Comparison of ENCODE assay signal across 13 cellular contexts in the genomic region with DNA sequence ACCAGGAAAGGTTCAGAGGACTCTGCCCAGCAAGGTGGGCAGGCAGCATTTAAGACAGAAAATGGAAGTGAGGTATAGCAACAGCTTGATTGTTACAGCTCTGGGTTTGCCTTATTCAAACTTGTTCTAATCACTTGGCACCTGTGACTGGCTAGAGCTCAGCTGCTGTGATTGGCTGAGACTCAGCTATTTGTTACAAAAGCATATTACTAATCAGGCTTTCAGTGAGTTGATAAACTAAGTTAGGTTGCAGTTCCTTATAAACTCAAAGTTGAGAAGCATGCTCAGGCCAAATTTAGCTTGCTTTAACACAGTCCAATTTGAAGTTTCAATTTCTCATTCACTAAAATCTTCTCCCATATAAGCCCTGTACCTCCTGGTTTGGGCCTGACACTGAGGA. TPM values are rescaled to one million over a fixed set of nuclear protein-coding genes. Genes with fewer than 3 reads are reported as not detected.
DNase-seq lines count a peak whose midpoint lies in the region; ATAC-seq lines count a peak whose summit lies in the region.
"Had no signal": no experiment of that assay in that cellular context is flagged by ENCODE, and none has a peak within 500 bp of the region (broad histone marks: within the 10 kb centered on the region; RNA-seq: fewer than 3 reads in every experiment).

No MANE protein-coding gene starts in this region.

- H3K36me3 Mint-ChIP-seq in T-helper 2 cell treated with Interferon-gamma antibody and Interleukin-4, amounts not matched to agents 5 μg/mL and 100 μg/mL, for 36 hours (ENCODE audit: low read depth): no peaks in the 10 kb centered on the region

- peak; percentile 79 for ATAC-seq in GM18867 (IDR thresholded peaks at IDR 0.05; ENCODE audit: unreplicated experiment)
- ATAC-seq in GM21447 (IDR thresholded peaks at IDR 0.05; ENCODE audit: unreplicated experiment): peak; percentile 53
- ATAC-seq in HG03108 (IDR thresholded peaks at IDR 0.05; ENCODE audit: unreplicated experiment): peak; percentile 41
- ATAC-seq in esophagus mucosa: peak; percentile 69
- no peak for ATAC-seq in GM21367 (IDR thresholded peaks at IDR 0.05; ENCODE audit: unreplicated experiment)
- ATAC-seq: left lung had no signal

- H3K4me3 Mint-ChIP-seq in T-helper 2 cell treated with Interferon-gamma antibody and Interleukin-4, amounts not matched to agents 5 μg/mL and 100 μg/mL, for 36 hours: no peak overlapping the region
- H3K4me3 Mint-ChIP-seq: HFFc6 had no signal

- no peak overlapping the region for H3K27ac Mint-ChIP-seq in T-helper 2 cell treated with Interferon-gamma antibody and Interleukin-4, amounts not matched to agents 5 μg/mL and 100 μg/mL, for 36 hours
- H3K27ac Mint-ChIP-seq: HFFc6 had no signal

- no peaks in the 10 kb centered on the region for H3K9me3 Mint-ChIP-seq in T-helper 2 cell treated with Interferon-gamma antibody and Interleukin-4, amounts not matched to agents 5 μg/mL and 100 μg/mL, for 36 hours
- H3K9me3 Mint-ChIP-seq: HFFc6 had no signal

- no peak for DNase-seq in T-helper 2 cell treated with Interferon-gamma antibody and Interleukin-4, amounts not matched to agents 5 μg/mL and 100 μg/mL, for 36 hours (ENCODE audit: low spot score)
- DNase-seq in HK-2 (ENCODE audit: unreplicated experiment) (no peak), NCI-H1092 treated with DMSO at 0.1 percent for 48 hours (lab: John Stamatoyannopoulos, UW) (no peak)
- DNase-seq: activated CD4-positive, alpha-beta T cell treated with anti-CD3 and anti-CD28 coated beads, Interleukin-2, amount 50 U/mL, for 48 hours; anterior cingulate cortex; DMS153; HFFc6; left lung had no signal

- H3K4me1 Mint-ChIP-seq in T-helper 2 cell treated with Interferon-gamma antibody and Interleukin-4, amounts not matched to agents 5 μg/mL and 100 μg/mL, for 36 hours (ENCODE audit: low read depth): no peaks in the 10 kb centered on the region

- H3K27me3 Mint-ChIP-seq in T-helper 2 cell treated with Interferon-gamma antibody and Interleukin-4, amounts not matched to agents 5 μg/mL and 100 μg/mL, for 36 hours (ENCODE audit: low read depth): peaks cover 3% of the 10 kb centered on the region

RNA-seq across cellular contexts. Expression of a gene that starts 56.3 kb away (rescaled TPM):
- 0.52 TPM for total RNA-seq in esophagus mucosa
- total RNA-seq: HFFc6 had no signal
